In the genomic region with DNA sequence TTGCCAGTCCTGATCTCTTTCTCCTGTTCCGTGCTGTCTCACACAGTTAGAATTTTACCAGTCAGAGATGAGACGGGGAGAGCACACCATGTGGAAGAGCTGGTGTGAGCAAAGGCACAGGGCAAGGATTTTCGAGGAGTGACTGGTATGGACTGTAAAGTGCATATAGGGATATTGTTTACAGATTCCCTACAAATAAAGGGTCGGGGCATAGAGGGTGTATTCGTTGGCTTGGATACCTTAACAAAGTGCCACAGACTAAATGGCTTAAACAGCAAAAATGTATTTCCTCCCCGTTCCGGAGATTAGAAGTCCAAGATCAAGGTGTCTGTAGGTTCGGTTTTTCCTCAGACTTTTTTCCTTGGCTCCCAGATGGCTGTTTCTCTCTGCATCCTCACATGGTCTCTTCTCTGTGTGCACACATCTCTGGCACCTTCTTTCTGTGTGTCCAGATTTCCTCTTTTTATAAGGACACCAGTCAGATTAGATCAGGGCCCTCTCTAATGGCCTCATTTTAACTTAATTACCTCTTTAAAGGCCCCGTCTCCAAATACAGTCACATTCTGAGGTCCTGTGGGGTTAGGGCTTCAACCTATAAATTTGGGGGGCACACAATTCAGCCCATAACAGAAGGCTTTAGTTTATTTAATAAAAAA, we compare ENCODE assay signal across 24 cellular contexts. TPM values are rescaled to one million over a fixed set of nuclear protein-coding genes. Genes with fewer than 3 reads are reported as not detected.
DNase-seq lines count a peak whose midpoint lies in the region; ATAC-seq and TF ChIP-seq lines count a peak whose summit lies in the region.
"Had no signal": no experiment of that assay in that cellular context is flagged by ENCODE, and none has a peak within 500 bp of the region (broad histone marks: within the 10 kb centered on the region; RNA-seq: fewer than 3 reads in every experiment).

No MANE protein-coding gene starts in this region.

- peaks cover 86% of the 10 kb centered on the region for H3K4me1 Mint-ChIP-seq in activated T-cell treated with anti-CD3 and anti-CD28 coated beads, Interleukin-2, amount 50 U/mL, for 24 hours (ENCODE audit: low read depth)
- H3K4me1 Mint-ChIP-seq in effector memory CD8-positive, alpha-beta T cell (ENCODE audit: low read depth in 2 of 2): peaks cover 18 to 54% of the 10 kb centered on the region in 2 donors

- H3K4me3 ChIP-seq in SK-N-SH (ENCODE audit: low read depth in 2 of 2, low read length in 1 of 2) (no peak overlapping the region), parathyroid adenoma (ENCODE audit: low read depth, low read length) (no peak overlapping the region)
- H3K4me3 ChIP-seq: adrenal gland, spleen, uterus had no signal

- CTCF ChIA-PET in SK-N-SH (lab: Yijun Ruan, JAX): interaction anchor here (3.4 kb wide), 1 partner anchor 36 kb away, joined by 12 read pairs; no protein-coding TSS in a partner anchor

- peak overlapping the region; percentile 77 for H3K27ac Mint-ChIP-seq in activated T-cell treated with anti-CD3 and anti-CD28 coated beads, Interleukin-2, amount 50 U/mL, for 24 hours
- H3K27ac Mint-ChIP-seq in effector memory CD8-positive, alpha-beta T cell: peak overlapping the region; percentile 86 to 88

- H3K4me1 ChIP-seq in SK-N-SH (ENCODE audit: control insufficient read depth in 1 of 2, insufficient read depth in 2 of 2, low read depth in 1 of 2, low read length in 1 of 2) (peaks cover 0 to 17% of the 10 kb centered on the region in 2 experiments; a peak in 1 of 4 replicates), parathyroid adenoma (peaks cover 37% of the 10 kb centered on the region)
- H3K4me1 ChIP-seq: uterus had no signal

- WGBS in SK-N-SH (ENCODE audit: low lambda C conversion rate): 86% methylated on average over 9 of the region's 9 CpGs

- peak in 1 of 2 experiments; percentile 37; a peak in 1 of 4 replicates for TF ChIP-seq EP300 in SK-N-SH (IDR thresholded peaks at IDR 0.05; ENCODE audit: borderline replicate concordance in 1 of 2, low read depth in 1 of 2, low read length in 1 of 2)

- H4K20me1 ChIP-seq in SK-N-SH (ENCODE audit: insufficient read depth): no peaks in the 10 kb centered on the region

- H3K4me2 ChIP-seq in SK-N-SH (no peak overlapping the region), parathyroid adenoma (ENCODE audit: low read length) (no peak overlapping the region)

- no peaks in the 10 kb centered on the region for H3K27me3 Mint-ChIP-seq in activated T-cell treated with anti-CD3 and anti-CD28 coated beads, Interleukin-2, amount 50 U/mL, for 24 hours
- H3K27me3 Mint-ChIP-seq in effector memory CD8-positive, alpha-beta T cell: no peaks in the 10 kb centered on the region

- H3K9ac ChIP-seq in SK-N-SH (no peak overlapping the region), parathyroid adenoma (no peak overlapping the region)

- H3K79me2 ChIP-seq in SK-N-SH (ENCODE audit: insufficient read depth) (no peaks in the 10 kb centered on the region), parathyroid adenoma (no peaks in the 10 kb centered on the region)

- no peak for TF ChIP-seq RAD21 in SK-N-SH (IDR thresholded peaks at IDR 0.05; ENCODE audit: low read length)

- POLR2A ChIA-PET in SK-N-SH (lab: Yijun Ruan, JAX): no interaction called here

- no peak overlapping the region for H3K4me3 Mint-ChIP-seq in activated T-cell treated with anti-CD3 and anti-CD28 coated beads, Interleukin-2, amount 50 U/mL, for 24 hours
- no peak overlapping the region for H3K4me3 Mint-ChIP-seq in effector memory CD8-positive, alpha-beta T cell
- H3K4me3 Mint-ChIP-seq: CD14-positive monocyte had no signal

- ATAC-seq in effector memory CD8-positive, alpha-beta T cell (replicated peaks): no peak
- ATAC-seq in HG03354 (IDR thresholded peaks at IDR 0.05; ENCODE audit: poor library complexity, severe bottlenecking, unreplicated experiment) (no peak), HG02763 (IDR thresholded peaks at IDR 0.05; ENCODE audit: unreplicated experiment) (no peak)

- H3K36me3 Mint-ChIP-seq in activated T-cell treated with anti-CD3 and anti-CD28 coated beads, Interleukin-2, amount 50 U/mL, for 24 hours (ENCODE audit: low read depth): peaks cover 94% of the 10 kb centered on the region
- peaks cover 67% of the 10 kb centered on the region for H3K36me3 Mint-ChIP-seq in effector memory CD8-positive, alpha-beta T cell (ENCODE audit: insufficient read depth)

- no peaks in the 10 kb centered on the region for H3K9me2 ChIP-seq in SK-N-SH

- H3F3A ChIP-seq in SK-N-SH (replicated peaks; ENCODE audit: insufficient read depth): peaks cover 4% of the 10 kb centered on the region

- no peak for DNase-seq in activated T-cell treated with anti-CD3 and anti-CD28 coated beads, Interleukin-2, amount 50 U/mL, for 24 hours
- DNase-seq in activated T-cell treated with anti-CD3 and anti-CD28 coated beads for 4 hours (no peak), SK-N-SH (no peak), NCI-H345 treated with DMSO at 0.1 percent for 48 hours (lab: John Stamatoyannopoulos, UW; ENCODE audit: unreplicated experiment) (no peak)
- DNase-seq in effector memory CD8-positive, alpha-beta T cell: no peak
- DNase-seq: activated CD8-positive, alpha-beta memory T cell treated with anti-CD3 and anti-CD28 coated beads, Interleukin-2, amount 50 U/mL, for 48 hours; dermis blood vessel endothelial cell; DMS53; HCEC 1CT; mammary epithelial cell; MM.1S; NCI-H774; OCI-M1; SIG-M5; spleen; stimulated activated CD4-positive, alpha-beta T cell treated with anti-CD3 and anti-CD28 coated beads, Interleukin-4, amount 100 ng/mL, for 4 hours; uterus had no signal

- H3K9me3 ChIP-seq in SK-N-SH (no peaks in the 10 kb centered on the region), parathyroid adenoma (ENCODE audit: control insufficient read depth, low read length) (no peaks in the 10 kb centered on the region)
- H3K9me3 ChIP-seq: adrenal gland, spleen, uterus had no signal

- H3K36me3 ChIP-seq in SK-N-SH (replicated peaks in 1 of 2; ENCODE audit: control insufficient read depth in 1 of 2, insufficient read depth in 2 of 2, low read length in 1 of 2) (peaks cover 5 to 22% of the 10 kb centered on the region in 2 experiments), parathyroid adenoma (ENCODE audit: control insufficient read depth, insufficient read depth, low read length) (no peaks in the 10 kb centered on the region)
- H3K36me3 ChIP-seq: adrenal gland, uterus had no signal

- H3K27ac ChIP-seq in SK-N-SH (ENCODE audit: low read depth in 2 of 2, low read length in 1 of 2) (peak overlapping the region in 1 of 2 experiments; percentile 40; a peak in 2 of 4 replicates), parathyroid adenoma (peak overlapping the region; percentile 82)
- H3K27ac ChIP-seq: epithelial cell of prostate, HL-60, uterus had no signal

- H3K9me3 Mint-ChIP-seq in activated T-cell treated with anti-CD3 and anti-CD28 coated beads, Interleukin-2, amount 50 U/mL, for 24 hours: no peaks in the 10 kb centered on the region
- H3K9me3 Mint-ChIP-seq in effector memory CD8-positive, alpha-beta T cell: no peaks in the 10 kb centered on the region

- H2AFZ ChIP-seq in SK-N-SH (ENCODE audit: low read depth) (no peak overlapping the region), parathyroid adenoma (no peak overlapping the region)

- TF ChIP-seq CTCF in SK-N-SH (IDR thresholded peaks at IDR 0.05) (no peak), parathyroid adenoma (IDR thresholded peaks at IDR 0.05) (no peak)

- no peaks in the 10 kb centered on the region for H3K27me3 ChIP-seq in SK-N-SH (ENCODE audit: insufficient read depth)
- no peaks in the 10 kb centered on the region for H3K27me3 ChIP-seq in parathyroid adenoma (ENCODE audit: control insufficient read depth, insufficient read depth, low read length)
- H3K27me3 ChIP-seq: adrenal gland, spleen, uterus had no signal

TF ChIP-seq in SK-N-SH, 30 proteins besides CTCF, POLR2A, EP300 and RAD21 (continues in another document):
- TF ChIP-seq FOSL2 (IDR thresholded peaks at IDR 0.05; ENCODE audit: borderline replicate concordance, low read depth) (no peak), JUND (IDR thresholded peaks at IDR 0.05) (no peak), FOXJ3 (CRISPR knock-in tag; IDR thresholded peaks at IDR 0.05) (no peak)
- TF ChIP-seq, protein P1, sequence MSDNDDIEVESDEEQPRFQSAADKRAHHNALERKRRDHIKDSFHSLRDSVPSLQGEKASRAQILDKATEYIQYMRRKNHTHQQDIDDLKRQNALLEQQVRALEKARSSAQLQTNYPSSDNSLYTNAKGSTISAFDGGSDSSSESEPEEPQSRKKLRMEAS (IDR thresholded peaks at IDR 0.05; ENCODE audit: low read depth): no peak
- TF ChIP-seq, protein P2, sequence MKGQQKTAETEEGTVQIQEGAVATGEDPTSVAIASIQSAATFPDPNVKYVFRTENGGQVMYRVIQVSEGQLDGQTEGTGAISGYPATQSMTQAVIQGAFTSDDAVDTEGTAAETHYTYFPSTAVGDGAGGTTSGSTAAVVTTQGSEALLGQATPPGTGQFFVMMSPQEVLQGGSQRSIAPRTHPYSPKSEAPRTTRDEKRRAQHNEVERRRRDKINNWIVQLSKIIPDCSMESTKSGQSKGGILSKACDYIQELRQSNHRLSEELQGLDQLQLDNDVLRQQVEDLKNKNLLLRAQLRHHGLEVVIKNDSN (IDR thresholded peaks at IDR 0.05; ENCODE audit: borderline replicate concordance, low read depth): no peak
- TF ChIP-seq, protein P3, sequence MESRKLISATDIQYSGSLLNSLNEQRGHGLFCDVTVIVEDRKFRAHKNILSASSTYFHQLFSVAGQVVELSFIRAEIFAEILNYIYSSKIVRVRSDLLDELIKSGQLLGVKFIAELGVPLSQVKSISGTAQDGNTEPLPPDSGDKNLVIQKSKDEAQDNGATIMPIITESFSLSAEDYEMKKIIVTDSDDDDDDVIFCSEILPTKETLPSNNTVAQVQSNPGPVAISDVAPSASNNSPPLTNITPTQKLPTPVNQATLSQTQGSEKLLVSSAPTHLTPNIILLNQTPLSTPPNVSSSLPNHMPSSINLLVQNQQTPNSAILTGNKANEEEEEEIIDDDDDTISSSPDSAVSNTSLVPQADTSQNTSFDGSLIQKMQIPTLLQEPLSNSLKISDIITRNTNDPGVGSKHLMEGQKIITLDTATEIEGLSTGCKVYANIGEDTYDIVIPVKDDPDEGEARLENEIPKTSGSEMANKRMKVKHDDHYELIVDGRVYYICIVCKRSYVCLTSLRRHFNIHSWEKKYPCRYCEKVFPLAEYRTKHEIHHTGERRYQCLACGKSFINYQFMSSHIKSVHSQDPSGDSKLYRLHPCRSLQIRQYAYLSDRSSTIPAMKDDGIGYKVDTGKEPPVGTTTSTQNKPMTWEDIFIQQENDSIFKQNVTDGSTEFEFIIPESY (IDR thresholded peaks at IDR 0.05; ENCODE audit: borderline replicate concordance, low read depth): no peak

RNA-seq across cellular contexts. Expression of a gene that starts 23.4 kb away (rescaled TPM):
- 20.1 and 21.3 TPM in 2 replicates for polyA plus RNA-seq in SK-N-SH (2012; rRNA removed)
- polyA plus RNA-seq in SK-N-SH (2012; cell fraction: cytosol; rRNA removed): 17.0 and 20.2 TPM in 2 replicates
- 43.5 and 54.8 TPM in 2 replicates for polyA plus RNA-seq in SK-N-SH (2012; cell fraction: nucleus; rRNA removed)
